In the genomic region with DNA sequence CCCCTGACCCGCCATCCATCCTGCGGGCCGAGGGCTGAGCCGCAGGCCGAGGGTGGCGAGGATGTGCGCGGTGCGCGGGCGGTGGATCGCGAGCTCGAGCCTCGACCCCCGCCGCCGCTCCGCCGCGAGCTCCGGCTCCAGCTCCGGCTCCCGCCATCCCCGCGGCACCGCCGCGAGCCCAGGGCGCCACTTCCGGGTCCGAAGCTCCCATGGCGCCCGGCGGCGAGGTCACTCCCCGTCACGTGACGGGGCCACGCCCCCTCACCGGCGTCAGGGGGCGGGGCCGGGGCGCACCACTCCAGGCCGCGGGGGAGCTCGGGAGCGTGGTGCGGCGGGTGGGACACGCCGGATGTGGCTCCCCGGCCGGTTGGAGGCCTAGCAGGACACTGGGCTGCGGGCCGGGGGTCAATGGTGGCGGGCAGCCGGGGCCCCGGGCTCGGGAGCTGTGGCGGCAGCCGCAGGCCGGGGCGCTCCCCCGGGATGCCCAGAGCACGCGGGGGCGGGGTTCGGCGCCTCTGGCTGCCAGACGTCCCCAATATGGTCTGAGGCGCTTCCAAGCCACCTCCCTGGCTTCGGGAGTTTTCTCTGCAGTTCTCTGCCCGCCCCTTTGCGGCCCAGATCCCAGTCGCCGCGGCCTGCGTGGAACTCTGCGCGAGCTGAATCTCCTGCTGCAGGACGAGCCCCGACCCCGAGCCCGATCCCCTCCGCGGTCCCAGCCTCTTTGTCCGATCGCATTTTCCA, we compare ENCODE assay signal across 8 cellular contexts. TPM values are rescaled to one million over a fixed set of nuclear protein-coding genes. Genes with fewer than 3 reads are reported as not detected.
DNase-seq lines count a peak whose midpoint lies in the region; ATAC-seq lines count a peak whose summit lies in the region.

A gene with protein sequence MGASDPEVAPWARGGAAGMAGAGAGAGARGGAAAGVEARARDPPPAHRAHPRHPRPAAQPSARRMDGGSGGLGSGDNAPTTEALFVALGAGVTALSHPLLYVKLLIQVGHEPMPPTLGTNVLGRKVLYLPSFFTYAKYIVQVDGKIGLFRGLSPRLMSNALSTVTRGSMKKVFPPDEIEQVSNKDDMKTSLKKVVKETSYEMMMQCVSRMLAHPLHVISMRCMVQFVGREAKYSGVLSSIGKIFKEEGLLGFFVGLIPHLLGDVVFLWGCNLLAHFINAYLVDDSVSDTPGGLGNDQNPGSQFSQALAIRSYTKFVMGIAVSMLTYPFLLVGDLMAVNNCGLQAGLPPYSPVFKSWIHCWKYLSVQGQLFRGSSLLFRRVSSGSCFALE (minus strand): TSS at position 234 of the 741 bp plus-strand sequence. CDS start 23 bp downstream, at position 211.

- no peaks in the 10 kb centered on the region for H3K9me3 ChIP-seq in NT2/D1 (ENCODE audit: insufficient read depth, low read length)

- in situ Hi-C loops in endometrial microvascular endothelial cells (cut with HindIII; ENCODE audit: inconsistent ontology term, low pct_unique_long_range_greater_than_20kb, low sequenced_read_pairs), result no loop called here

- H3K9ac ChIP-seq in NT2/D1 (ENCODE audit: insufficient read length, low read depth), result peak within 1 kb of the TSS; percentile 97

- H3K36me3 ChIP-seq in NT2/D1 (ENCODE audit: insufficient read depth, insufficient read length, low read length), result peaks cover 29% of the 10 kb centered on the region

- H3K4me3 ChIP-seq in NT2/D1 (ENCODE audit: insufficient read length, low read depth), result peak within 1 kb of the TSS; percentile 85

- peaks cover 10% of the 10 kb centered on the region for H3K4me1 ChIP-seq in NT2/D1 (ENCODE audit: insufficient read depth, insufficient read length)

- peak; percentile 70 for ATAC-seq in GM21360 (IDR thresholded peaks at IDR 0.05; ENCODE audit: unreplicated experiment)

- DNase-seq in COR-L47 (lab: John Stamatoyannopoulos, UW) (peak; percentile 81), HT-29 (ENCODE audit: low spot score) (peak; percentile 89), NT2/D1 (ENCODE audit: low read depth, low spot score) (peak; percentile 69), midbrain (lab: John Stamatoyannopoulos, UW) (peak; percentile 93)
- peak; percentile 46 for DNase-seq in activated CD8-positive, alpha-beta memory T cell treated with anti-CD3 and anti-CD28 coated beads, Interleukin-2, amount 50 U/mL, for 24 hours (ENCODE audit: extremely low read depth)
- DNase-seq in stimulated activated CD8-positive, alpha-beta memory T cell treated with anti-CD3 and anti-CD28 coated beads, Interleukin-15, amount 100 ng/mL, for 48 hours (ENCODE audit: low read depth in 2 of 2), result peak; percentile 80

- H3K27me3 ChIP-seq in NT2/D1 (ENCODE audit: insufficient read depth, insufficient read length), result no peaks in the 10 kb centered on the region

RNA-seq across cellular contexts. Expression of the gene that starts here (rescaled TPM):
- 254 and 264 TPM in 2 replicates for total RNA-seq in HT-29 (2014; rRNA removed; shearing (Covaris generic))
- total RNA-seq in endometrial microvascular endothelial cells (ENCODE audit: inconsistent ontology term), result 346 TPM

Comparison
In these comparisons a context has a peak if more than half of its experiments do, and no peak if none do; other contexts are left out.
1. Peak in every context shown above with its lines: DNase-seq, ATAC-seq and H3K4me3 ChIP-seq.